Comparison of ENCODE assay signal across 19 cellular contexts in genomic region chr3:158679547-158680000, GRCh38. TPM values are rescaled to one million over a fixed set of nuclear protein-coding genes. Genes with fewer than 3 reads are reported as not detected.
DNase-seq lines count a peak whose midpoint lies in the region; ATAC-seq, FAIRE-seq and TF ChIP-seq lines count a peak whose summit lies in the region.
"Had no signal": no experiment of that assay in that cellular context is flagged by ENCODE, and none has a peak within 500 bp of the region (broad histone marks: within the 10 kb centered on the region; RNA-seq: fewer than 3 reads in every experiment).

No MANE protein-coding gene starts in this region.

- TF ChIP-seq CTCF in endothelial cell of umbilical vein (IDR thresholded peaks at IDR 0.05; ENCODE audit: extremely low read depth in 1 of 2, insufficient read depth in 1 of 2, low read depth in 1 of 2, low read length in 2 of 2): no peak

- POLR2A ChIA-PET in endothelial cell of umbilical vein (lab: Charles Lee): no interaction called here

- no peak for FAIRE-seq in endothelial cell of umbilical vein (lab: Jason Lieb, UNC)

- no peaks in the 10 kb centered on the region for H4K20me1 ChIP-seq in endothelial cell of umbilical vein (replicated peaks; ENCODE audit: control insufficient read depth, extremely low read depth, insufficient read depth, low read length)

- H3K36me3 ChIP-seq in endothelial cell of umbilical vein (ENCODE audit: control insufficient read depth in 2 of 2, extremely low read depth in 1 of 2, insufficient read depth in 2 of 2, low read length in 2 of 2): peaks cover 0 to 6% of the 10 kb centered on the region in 2 experiments

- no TSS peak for BruUV-seq in endothelial cell of umbilical vein (replicated peaks; lab: Mats Ljungman, UMichigan)

- CTCF ChIA-PET in endothelial cell of umbilical vein (lab: Charles Lee): interaction anchor here (0.8 to 6.8 kb wide), 4 partner anchors 8 to 115 kb away, joined by 3 to 31 read pairs (median 18); no protein-coding TSS in a partner anchor

- no peak overlapping the region for H3K27ac ChIP-seq in endothelial cell of umbilical vein (ENCODE audit: insufficient read depth, low read depth, low read length)
- H3K27ac ChIP-seq: BLaER1 treated with 17β-estradiol and CSF1 and Interleukin-3, amounts not matched to agents 10 nM and 100 nM; right lobe of liver had no signal

- dilution Hi-C loops in endothelial cell of umbilical vein (cut with MboI; ENCODE audit: extremely low pct_ligation_motif_present, low sequenced_read_pairs): no loop called here

- no peak overlapping the region for H3K4me3 ChIP-seq in endothelial cell of umbilical vein (replicated peaks in 1 of 3; ENCODE audit: insufficient read depth in 1 of 3, low read depth in 1 of 3, low read length in 3 of 3)
- H3K4me3 ChIP-seq: BLaER1 treated with 17β-estradiol and CSF1 and Interleukin-3, amounts not matched to agents 10 nM and 100 nM; right lobe of liver had no signal

- no peaks in the 10 kb centered on the region for H3K9me1 ChIP-seq in endothelial cell of umbilical vein (replicated peaks; ENCODE audit: control insufficient read depth, extremely low read depth, insufficient read depth, low read length)

- no peak overlapping the region for H3K9ac ChIP-seq in endothelial cell of umbilical vein (replicated peaks; ENCODE audit: extremely low read depth, insufficient read depth, low read length)
- H3K9ac ChIP-seq: BLaER1 treated with 17β-estradiol and CSF1 and Interleukin-3, amounts not matched to agents 10 nM and 100 nM had no signal

- peaks cover 7% of the 10 kb centered on the region for H3K4me1 ChIP-seq in endothelial cell of umbilical vein (ENCODE audit: control insufficient read depth, extremely low read depth, insufficient read depth, low read length)
- H3K4me1 ChIP-seq: BLaER1 treated with 17β-estradiol and CSF1 and Interleukin-3, amounts not matched to agents 10 nM and 100 nM; right lobe of liver had no signal

- H3K9me3 ChIP-seq in endothelial cell of umbilical vein (replicated peaks; ENCODE audit: control insufficient read depth, insufficient read depth, low read length): no peaks in the 10 kb centered on the region
- H3K9me3 ChIP-seq: BLaER1 treated with 17β-estradiol and CSF1 and Interleukin-3, amounts not matched to agents 10 nM and 100 nM; right lobe of liver had no signal

- ATAC-seq in GM19035 (IDR thresholded peaks at IDR 0.05; ENCODE audit: unreplicated experiment): no peak
- no peak for ATAC-seq in GM21529 (IDR thresholded peaks at IDR 0.05; ENCODE audit: unreplicated experiment)
- ATAC-seq: left colon had no signal

- DNase-seq in ELR (ENCODE audit: low read depth) (peak; percentile 71), SK-MEL-5 (ENCODE audit: low read depth, low spot score) (peak; percentile 84), endothelial cell of umbilical vein (ENCODE audit: low read depth, low spot score) (no peak), renal cortical epithelial cell (ENCODE audit: low read depth) (peak; percentile 27), T-helper 9 cell (no peak)
- DNase-seq: activated B cell treated with CpG ODN at 0.5 μM for 24 hours; DMS79 treated with DMSO at 0.1 percent for 48 hours; KBM-7; left colon; NCI-H1092; NCI-H2107; NCI-H82; right lobe of liver; RPMI8226; stimulated activated CD4-positive, alpha-beta T cell treated with anti-CD3 and anti-CD28 coated beads, Interleukin-1b, Interleukin-23, amount 100 ng/mL, for 48 hours had no signal

- intact Hi-C loops in endothelial cell of umbilical vein (cut with micrococcal nuclease): no loop called here

- TF ChIP-seq POLR2A in endothelial cell of umbilical vein (IDR thresholded peaks at IDR 0.05; ENCODE audit: low read depth, low read length): no peak

- in situ Hi-C loops in SK-MEL-5 (cut with HindIII; ENCODE audit: low pct_unique_long_range_greater_than_20kb, low sequenced_read_pairs): no loop called here

- no peak overlapping the region for H2AFZ ChIP-seq in endothelial cell of umbilical vein (ENCODE audit: low read depth, low read length)

- H3K4me2 ChIP-seq in endothelial cell of umbilical vein (ENCODE audit: insufficient read depth, low read length): no peak overlapping the region
- H3K4me2 ChIP-seq: BLaER1 treated with 17β-estradiol and CSF1 and Interleukin-3, amounts not matched to agents 10 nM and 100 nM had no signal

- H3K27me3 ChIP-seq in endothelial cell of umbilical vein (ENCODE audit: control insufficient read depth in 2 of 2, insufficient read depth in 2 of 2, low read length in 2 of 2): no peaks in the 10 kb centered on the region
- H3K27me3 ChIP-seq: BLaER1 treated with 17β-estradiol and CSF1 and Interleukin-3, amounts not matched to agents 10 nM and 100 nM; right lobe of liver had no signal

- no peaks in the 10 kb centered on the region for H3K79me2 ChIP-seq in endothelial cell of umbilical vein (ENCODE audit: control insufficient read depth, insufficient read depth, low read length)

TF ChIP-seq in endothelial cell of umbilical vein, 7 proteins besides CTCF, POLR2A, EP300 and RAD21:
- TF ChIP-seq FOS (IDR thresholded peaks at IDR 0.05; ENCODE audit: borderline replicate concordance, insufficient read depth, low read length): peak; percentile 71
- TF ChIP-seq MAX (IDR thresholded peaks at IDR 0.05; ENCODE audit: insufficient read depth, insufficient read length): no peak
- peak; percentile 25 for TF ChIP-seq JUN (IDR thresholded peaks at IDR 0.05; ENCODE audit: borderline replicate concordance, insufficient read depth, insufficient read length, low read depth)
- TF ChIP-seq MYC (IDR thresholded peaks at IDR 0.05; ENCODE audit: low read depth, low read length): no peak
- no peak for TF ChIP-seq GATA2 (IDR thresholded peaks at IDR 0.05; ENCODE audit: insufficient read depth, insufficient read length, low read depth, low read length)
- no peak for TF ChIP-seq POLR2AphosphoS5 (IDR thresholded peaks at IDR 0.05; ENCODE audit: insufficient read depth, low read depth, low read length)
- no peak for TF ChIP-seq EZH2 (IDR thresholded peaks at IDR 0.05; ENCODE audit: borderline replicate concordance, low read depth, low read length, severe bottlenecking)

RNA-seq across cellular contexts. Expression of gene LXN, which starts 7.1 kb away (rescaled TPM):
- total RNA-seq in SK-MEL-5 (2014; rRNA removed; shearing (Covaris generic)): 244 and 273 TPM in 2 replicates
- polyA plus RNA-seq in SK-MEL-5 (2015; cell fraction: cytosol; rRNA removed): 99.4 and 108 TPM in 2 replicates
- 23.2 and 33.1 TPM in 2 replicates for polyA plus RNA-seq in SK-MEL-5 (2015; cell fraction: nucleus; rRNA removed)
- total RNA-seq in endothelial cell of umbilical vein (118 and 119 TPM in 2 replicates), renal cortical epithelial cell (12.7 and 50.3 TPM in 2 replicates)
- 44.8 and 56.9 TPM in 2 replicates for polyA plus RNA-seq in endothelial cell of umbilical vein
- polyA plus RNA-seq in endothelial cell of umbilical vein (2011; cell fraction: cytosol; rRNA removed): 87.4 and 95.6 TPM in 2 replicates
- 35.7 and 36.2 TPM in 2 replicates for polyA plus RNA-seq in endothelial cell of umbilical vein (2011; cell fraction: nucleus; rRNA removed)
- polyA plus RNA-seq in endothelial cell of umbilical vein (2012): 97.9 and 99.8 TPM in 2 replicates
- 31.9 and 32.7 TPM in 2 replicates for polyA minus RNA-seq in endothelial cell of umbilical vein
- polyA minus RNA-seq in endothelial cell of umbilical vein (2011; cell fraction: cytosol; rRNA and poly(A)+ RNA removed): 8.6 TPM
- polyA minus RNA-seq in endothelial cell of umbilical vein (2011; cell fraction: nucleus; rRNA and poly(A)+ RNA removed): 13.0 and 22.6 TPM in 2 replicates

RNA-seq across cellular contexts. Expression of gene GFM1, which starts 35.2 kb away (rescaled TPM):
- total RNA-seq in SK-MEL-5 (2014; rRNA removed; shearing (Covaris generic)): 71.5 and 76.5 TPM in 2 replicates
- 45.9 and 69.0 TPM in 2 replicates for polyA plus RNA-seq in SK-MEL-5 (2015; cell fraction: cytosol; rRNA removed)
- 44.2 and 53.6 TPM in 2 replicates for polyA plus RNA-seq in SK-MEL-5 (2015; cell fraction: nucleus; rRNA removed)
- total RNA-seq in endothelial cell of umbilical vein: 60.1 and 68.6 TPM in 2 replicates
- polyA plus RNA-seq in endothelial cell of umbilical vein: 12.1 and 14.9 TPM in 2 replicates
- polyA plus RNA-seq in endothelial cell of umbilical vein (2011; cell fraction: cytosol; rRNA removed): 13.2 and 14.2 TPM in 2 replicates
- 40.2 and 53.5 TPM in 2 replicates for polyA plus RNA-seq in endothelial cell of umbilical vein (2011; cell fraction: nucleus; rRNA removed)
- 27.1 and 33.4 TPM in 2 replicates for polyA plus RNA-seq in endothelial cell of umbilical vein (2012)
- 57.0 and 64.4 TPM in 2 replicates for polyA minus RNA-seq in endothelial cell of umbilical vein
- polyA minus RNA-seq in endothelial cell of umbilical vein (2011; cell fraction: cytosol; rRNA and poly(A)+ RNA removed): 33.1 TPM
- polyA minus RNA-seq in endothelial cell of umbilical vein (2011; cell fraction: nucleus; rRNA and poly(A)+ RNA removed): 111 and 139 TPM in 2 replicates
- 72.7 and 79.7 TPM in 2 replicates for total RNA-seq in renal cortical epithelial cell

RNA-seq across cellular contexts. Expression of gene RARRES1, which starts 52.7 kb away (rescaled TPM):
- total RNA-seq in SK-MEL-5 (2014; rRNA removed; shearing (Covaris generic)): 0.58 TPM in 1 of 2 replicates, not detected in the other
- polyA plus RNA-seq in SK-MEL-5 (2015; cell fraction: cytosol; rRNA removed): not detected in 2 replicates
- not detected in 2 replicates for polyA plus RNA-seq in SK-MEL-5 (2015; cell fraction: nucleus; rRNA removed)
- 1.5 and 1.8 TPM in 2 replicates for total RNA-seq in endothelial cell of umbilical vein
- 0.98 and 1.2 TPM in 2 replicates for polyA plus RNA-seq in endothelial cell of umbilical vein
- 0.68 and 0.71 TPM in 2 replicates for polyA plus RNA-seq in endothelial cell of umbilical vein (2011; cell fraction: cytosol; rRNA removed)
- polyA plus RNA-seq in endothelial cell of umbilical vein (2011; cell fraction: nucleus; rRNA removed): 0.54 and 0.98 TPM in 2 replicates
- 1.6 and 3.2 TPM in 2 replicates for polyA plus RNA-seq in endothelial cell of umbilical vein (2012)
- 0.22 and 1.1 TPM in 2 replicates for polyA minus RNA-seq in endothelial cell of umbilical vein
- polyA minus RNA-seq in endothelial cell of umbilical vein (2011; cell fraction: cytosol; rRNA and poly(A)+ RNA removed): 5.6 TPM
- not detected in 2 replicates for polyA minus RNA-seq in endothelial cell of umbilical vein (2011; cell fraction: nucleus; rRNA and poly(A)+ RNA removed)
- total RNA-seq in renal cortical epithelial cell: 7.8 and 27.5 TPM in 2 replicates
- total RNA-seq: activated B cell treated with CpG ODN at 0.5 μM for 24 hours; activated CD8-positive, alpha-beta memory T cell treated with anti-CD3 and anti-CD28 coated beads for 36 hours had no signal

Comparison
In these comparisons a context has a peak if more than half of its experiments do, and no peak if none do; other contexts are left out.
1. DNase-seq: peak in ELR (single experiment), SK-MEL-5 (single experiment) and renal cortical epithelial cell (single experiment); none in endothelial cell of umbilical vein (single experiment) and T-helper 9 cell (single experiment).